In genomic region chr12:120194226-120194533, GRCh38 we compare ENCODE assay signal across 8 cellular contexts. TPM values are rescaled to one million over a fixed set of nuclear protein-coding genes. Genes with fewer than 3 reads are reported as not detected.
DNase-seq lines count a peak whose midpoint lies in the region; ATAC-seq, FAIRE-seq and TF ChIP-seq lines count a peak whose summit lies in the region.

No MANE protein-coding gene starts in this region.

- peaks cover 51 to 72% (median 61%) of the 10 kb centered on the region in 10 experiments for H3K4me1 ChIP-seq in BLaER1 treated with 17β-estradiol and CSF1 and Interleukin-3, amounts not matched to agents 10 nM and 100 nM
- H3K4me1 ChIP-seq in kidney (ENCODE audit: control insufficient read depth in 1 of 2, insufficient read depth in 1 of 2, low read depth in 1 of 2, low read length in 2 of 2) (peaks cover 4 to 7% of the 10 kb centered on the region in 2 donors), thoracic aorta (ENCODE audit: control insufficient read depth in 1 of 2, low read depth in 2 of 2) (peaks cover 18 to 22% of the 10 kb centered on the region in 2 donors)

- peak overlapping the region; percentile 77 to 96 (median 86) for H3K4me3 ChIP-seq in BLaER1 treated with 17β-estradiol and CSF1 and Interleukin-3, amounts not matched to agents 10 nM and 100 nM
- H3K4me3 ChIP-seq in HFF-Myc (replicated peaks; ENCODE audit: low read depth, low read length) (peak overlapping the region; percentile 87), kidney (ENCODE audit: low read length in 2 of 2) (peak overlapping the region; percentile 82 to 83), thoracic aorta (peak overlapping the region; percentile 87)

- TF ChIP-seq CTCF in HFF-Myc (IDR thresholded peaks at IDR 0.05; ENCODE audit: low read depth, low read length, missing control alignments) (no peak), kidney (IDR thresholded peaks at IDR 0.05; ENCODE audit: borderline replicate concordance, extremely low read depth, insufficient read depth) (no peak), thoracic aorta (IDR thresholded peaks at IDR 0.05) (no peak)

- H4K20me1 ChIP-seq in BLaER1 treated with 17β-estradiol and CSF1 and Interleukin-3, amounts not matched to agents 10 nM and 100 nM, result peaks cover 28 to 82% (median 58%) of the 10 kb centered on the region in 11 experiments

- H3K9me3 Mint-ChIP-seq in activated naive CD4-positive, alpha-beta T cell treated with anti-CD3 and anti-CD28 coated beads, Interleukin-2, amount 50 U/mL, for 72 hours, result no peaks in the 10 kb centered on the region

- ATAC-seq in activated naive CD4-positive, alpha-beta T cell treated with anti-CD3 and anti-CD28 coated beads, Interleukin-2, amount 50 U/mL, for 72 hours, result no peak
- ATAC-seq in thoracic aorta (ENCODE audit: insufficient number of reproducible peaks, low FRiP score, low read depth), result no peak

- peak overlapping the region; percentile 90 to 96 for H3K27ac Mint-ChIP-seq in activated naive CD4-positive, alpha-beta T cell treated with anti-CD3 and anti-CD28 coated beads, Interleukin-2, amount 50 U/mL, for 72 hours

- peak overlapping the region; percentile 85 to 98 (median 94) for H3K9ac ChIP-seq in BLaER1 treated with 17β-estradiol and CSF1 and Interleukin-3, amounts not matched to agents 10 nM and 100 nM
- peak overlapping the region; percentile 50 to 91 for H3K9ac ChIP-seq in kidney (ENCODE audit: low read length in 2 of 2)

- H3K27ac ChIP-seq in BLaER1 treated with 17β-estradiol and CSF1 and Interleukin-3, amounts not matched to agents 10 nM and 100 nM, result peak overlapping the region; percentile 82 to 98 (median 92)
- peak overlapping the region in 1 of 2 donors; percentile 41 for H3K27ac ChIP-seq in kidney (ENCODE audit: low read depth in 2 of 2, low read length in 2 of 2)
- H3K27ac ChIP-seq in thoracic aorta, result peak overlapping the region; percentile 78 to 82

- peak overlapping the region; percentile 82 to 99 (median 95) for H3K4me2 ChIP-seq in BLaER1 treated with 17β-estradiol and CSF1 and Interleukin-3, amounts not matched to agents 10 nM and 100 nM

- no peak for FAIRE-seq in kidney (lab: Jason Lieb, UNC)

- H3K9me3 ChIP-seq in BLaER1 treated with 17β-estradiol and CSF1 and Interleukin-3, amounts not matched to agents 10 nM and 100 nM (replicated peaks in 1 of 11), result no peaks in the 10 kb centered on the region
- H3K9me3 ChIP-seq in kidney (ENCODE audit: control insufficient read depth in 1 of 2, low read length in 2 of 2), result no peaks in the 10 kb centered on the region
- no peaks in the 10 kb centered on the region for H3K9me3 ChIP-seq in thoracic aorta

- no peak for DNase-seq in HFF-Myc (ENCODE audit: extremely low read depth, low read depth)
- no peak for DNase-seq in activated naive CD4-positive, alpha-beta T cell treated with anti-CD3 and anti-CD28 coated beads, Interleukin-2, amount 50 U/mL, for 72 hours (ENCODE audit: low spot score in 2 of 2)
- DNase-seq in kidney, result no peak
- no peak for DNase-seq in thoracic aorta (ENCODE audit: low spot score)
- DNase-seq in NCI-H2081 (lab: John Stamatoyannopoulos, UW), result no peak
- no peak for DNase-seq in NCI-H345 (lab: John Stamatoyannopoulos, UW)
- no peak for DNase-seq in SHP77 treated with DMSO at 0.1 percent for 48 hours (lab: John Stamatoyannopoulos, UW)

- H3K27me3 ChIP-seq in BLaER1 treated with 17β-estradiol and CSF1 and Interleukin-3, amounts not matched to agents 10 nM and 100 nM, result no peaks in the 10 kb centered on the region
- no peaks in the 10 kb centered on the region for H3K27me3 ChIP-seq in thoracic aorta (replicated peaks; ENCODE audit: insufficient read depth)

- peaks cover 50 to 76% (median 67%) of the 10 kb centered on the region in 11 experiments for H3K36me3 ChIP-seq in BLaER1 treated with 17β-estradiol and CSF1 and Interleukin-3, amounts not matched to agents 10 nM and 100 nM
- H3K36me3 ChIP-seq in kidney (ENCODE audit: control insufficient read depth in 1 of 2, insufficient read depth in 2 of 2, low read length in 2 of 2) (peaks cover 15 to 27% of the 10 kb centered on the region in 2 donors), thoracic aorta (peaks cover 28% of the 10 kb centered on the region)

- peaks cover 16 to 46% of the 10 kb centered on the region in 2 donors for H3K36me3 Mint-ChIP-seq in activated naive CD4-positive, alpha-beta T cell treated with anti-CD3 and anti-CD28 coated beads, Interleukin-2, amount 50 U/mL, for 72 hours

- intact Hi-C loops in kidney (cut with DNase I), result no loop called here

RNA-seq across cellular contexts. Expression of gene GCN1, which starts 0.3 kb away (rescaled TPM):
- total RNA-seq in activated naive CD4-positive, alpha-beta T cell treated with anti-CD3 and anti-CD28 coated beads, Interleukin-2, amount 50 U/mL, for 72 hours, result 100 to 1,000 TPM; 114 to 131 TPM
- 77.6 TPM for total RNA-seq in kidney
- polyA plus RNA-seq in kidney (ENCODE audit: insufficient read depth, low read depth, low replicate concordance), result 12.2 TPM
- total RNA-seq in thoracic aorta, result 10 to 100 TPM; 56.8 to 91.5 TPM

RNA-seq across cellular contexts. Expression of gene RPLP0, which starts 6.7 kb away (rescaled TPM):
- total RNA-seq in activated naive CD4-positive, alpha-beta T cell treated with anti-CD3 and anti-CD28 coated beads, Interleukin-2, amount 50 U/mL, for 72 hours, result 1,000 to 10,000 TPM; 4,045 to 4,525 TPM
- total RNA-seq in kidney (1,384 TPM), thoracic aorta (1,000 to 10,000 TPM; 1,020 to 1,220 TPM)
- 1,654 TPM for polyA plus RNA-seq in kidney (ENCODE audit: insufficient read depth, low read depth, low replicate concordance)
